Comparison of ENCODE assay signal across 8 cellular contexts in genomic region chr2:236972491-236973379, GRCh38.
DNase-seq lines count a peak whose midpoint lies in the region; TF ChIP-seq lines count a peak whose summit lies in the region.

No MANE protein-coding gene starts in this region.

- no peak overlapping the region for H3K4me3 ChIP-seq in effector memory CD4-positive, alpha-beta T cell (ENCODE audit: insufficient read depth, low read depth, low read length, poor library complexity, severe bottlenecking)

- DNase-seq in GM04503 (ENCODE audit: low read depth) (peak; percentile 26), NCI-H69 (lab: John Stamatoyannopoulos, UW) (peak; percentile 83), fibroblast of the conjunctiva (ENCODE audit: low read depth) (peak; percentile 69), renal cortical epithelial cell (ENCODE audit: low read depth) (peak; percentile 78), GDM1 (lab: John Stamatoyannopoulos, UW) (no peak), GM10266 (ENCODE audit: extremely low spot score) (no peak)
- DNase-seq in activated CD4-positive, alpha-beta T cell treated with anti-CD3 and anti-CD28 coated beads for 48 hours: no peak
- DNase-seq in effector memory CD4-positive, alpha-beta T cell: no peak

- no peak overlapping the region for H3K27ac ChIP-seq in effector memory CD4-positive, alpha-beta T cell (ENCODE audit: insufficient read depth, low read length, poor library complexity, severe bottlenecking)

- TF ChIP-seq CTCF in GM10266 (IDR thresholded peaks at IDR 0.05; ENCODE audit: control insufficient read depth, insufficient read depth, low read depth, missing control alignments): no peak

- no peaks in the 10 kb centered on the region for H3K36me3 ChIP-seq in effector memory CD4-positive, alpha-beta T cell (ENCODE audit: control insufficient read depth, insufficient read depth, low read length)

- no peaks in the 10 kb centered on the region for H3K9me3 ChIP-seq in effector memory CD4-positive, alpha-beta T cell (ENCODE audit: control insufficient read depth, low read length)

- H3K4me1 ChIP-seq in effector memory CD4-positive, alpha-beta T cell (ENCODE audit: control insufficient read depth, insufficient read depth, low read length, poor library complexity, severe bottlenecking): peaks cover 29% of the 10 kb centered on the region

- no peaks in the 10 kb centered on the region for H3K27me3 ChIP-seq in effector memory CD4-positive, alpha-beta T cell (replicated peaks; ENCODE audit: control insufficient read depth, insufficient read depth, low read length, poor library complexity, severe bottlenecking)

Comparison
In these comparisons a context has a peak if more than half of its experiments do, and no peak if none do; other contexts are left out.
1. DNase-seq: peak in GM04503 (single experiment), NCI-H69 (single experiment), fibroblast of the conjunctiva (single experiment) and renal cortical epithelial cell (single experiment); none in GDM1 (single experiment), activated CD4-positive, alpha-beta T cell treated with anti-CD3 and anti-CD28 coated beads for 48 hours (single experiment), GM10266 (single experiment) and effector memory CD4-positive, alpha-beta T cell (0 of 3).